Comparison of ENCODE assay signal across 34 cellular contexts in genomic region chr1:241316372-241316771, GRCh38. TPM values are rescaled to one million over a fixed set of nuclear protein-coding genes. Genes with fewer than 3 reads are reported as not detected.
"Had no signal": no experiment of that assay in that cellular context is flagged by ENCODE, and none has a peak within 500 bp of the region (broad histone marks: within the 10 kb centered on the region; RNA-seq: fewer than 3 reads in every experiment).

No MANE protein-coding gene starts in this region.

- FAIRE-seq: bronchial epithelial cell, TTC549 had no signal

- H3K27me3 ChIP-seq: adrenal gland, ascending aorta, cardiac muscle cell had no signal

- DNase-seq: activated B cell treated with CpG ODN at 0.5 μM for 24 hours; activated CD4-positive, alpha-beta memory T cell treated with anti-CD3 and anti-CD28 coated beads for 36 hours; activated CD4-positive, alpha-beta T cell treated with anti-CD3 and anti-CD28 coated beads for 4 hours; activated CD4-positive, alpha-beta T cell treated with anti-CD3 and anti-CD28 coated beads, Interleukin-2, amount 10 ng/mL, durations not matched to agents 24 days and 14 days; activated CD4-positive, alpha-beta T cell treated with anti-CD3 and anti-CD28 coated beads, Interleukin-2, amount 50 U/mL, for 1 hour; activated CD4-positive, alpha-beta T cell treated with anti-CD3 and anti-CD28 coated beads, Interleukin-2, amount 50 U/mL, for 4 hours; activated CD4-positive, CD25-positive, alpha-beta regulatory T cell treated with anti-CD3 and anti-CD28 coated beads, Interleukin-2, amount 50 U/mL, for 72 hours; activated CD8-positive, alpha-beta memory T cell treated with anti-CD3 and anti-CD28 coated beads, Interleukin-2, amount 50 U/mL, for 4 hours; activated CD8-positive, alpha-beta T cell treated with anti-CD3 and anti-CD28 coated beads for 36 hours; activated effector memory CD4-positive, alpha-beta T cell treated with anti-CD3 and anti-CD28 coated beads, Interleukin-2, amount 50 U/mL, for 16 hours; activated gamma-delta T cell treated with Interleukin-2 at 50 U/mL for 16 hours; activated naive CD4-positive, alpha-beta T cell; activated naive CD4-positive, alpha-beta T cell treated with anti-CD3 and anti-CD28 coated beads for 36 hours; activated naive CD4-positive, alpha-beta T cell treated with anti-CD3 and anti-CD28 coated beads, Interleukin-2, amount 50 U/mL, for 16 hours; activated naive CD8-positive, alpha-beta T cell treated with anti-CD3 and anti-CD28 coated beads for 36 hours; activated T-cell treated with anti-CD3 and anti-CD28 coated beads for 4 hours; activated T-cell treated with anti-CD3 and anti-CD28 coated beads, Interleukin-2, amount 50 U/mL, for 1 hour; activated T-cell treated with anti-CD3 and anti-CD28 coated beads, Interleukin-2, amount 50 U/mL, for 4 hours; activated T-cell treated with anti-CD3 and anti-CD28 coated beads, Interleukin-2, amount 50 U/mL, for 72 hours; adrenal gland; amniotic stem cell; caudate nucleus; cerebellar nuclear complex; T-helper 2 cell; T-helper 9 cell had no signal

- ATAC-seq: activated CD8-positive, alpha-beta T cell treated with anti-CD3 and anti-CD28 coated beads for 36 hours; activated naive CD4-positive, alpha-beta T cell treated with anti-CD3 and anti-CD28 coated beads, Interleukin-2, amount 50 U/mL, for 72 hours; activated T-cell treated with anti-CD3 and anti-CD28 coated beads, Interleukin-2, amount 50 U/mL, for 4 hours; activated T-cell treated with anti-CD3 and anti-CD28 coated beads, Interleukin-2, amount 50 U/mL, for 72 hours; activated T-helper 17 cell treated with anti-CD3 and anti-CD28 coated beads, Interleukin-2, amount 50 U/mL, for 72 hours had no signal

- H3K27ac ChIP-seq: adrenal gland, ascending aorta, cardiac muscle cell, VCaP had no signal

- H3K4me3 ChIP-seq: adrenal gland, ascending aorta, cardiac muscle cell had no signal

- H3K4me1 ChIP-seq: adrenal gland, ascending aorta had no signal

- H3K36me3 ChIP-seq: adrenal gland, ascending aorta, cardiac muscle cell had no signal

- H3K9me3 ChIP-seq: adrenal gland, ascending aorta had no signal

RNA-seq across cellular contexts. Expression of gene RGS7, which starts 40.6 kb away (rescaled TPM):
- total RNA-seq: activated CD4-positive, alpha-beta memory T cell treated with anti-CD3 and anti-CD28 coated beads for 36 hours; activated CD4-positive, alpha-beta T cell treated with anti-CD3 and anti-CD28 coated beads, Interleukin-2, amount 10 ng/mL, durations not matched to agents 24 days and 14 days; activated CD8-positive, alpha-beta memory T cell treated with anti-CD3 and anti-CD28 coated beads for 36 hours; activated CD8-positive, alpha-beta T cell treated with anti-CD3 and anti-CD28 coated beads for 36 hours; activated naive CD4-positive, alpha-beta T cell treated with anti-CD3 and anti-CD28 coated beads for 36 hours; activated naive CD4-positive, alpha-beta T cell treated with anti-CD3 and anti-CD28 coated beads, Interleukin-2, amount 50 U/mL, for 72 hours; activated naive CD8-positive, alpha-beta T cell treated with anti-CD3 and anti-CD28 coated beads for 36 hours; activated T-cell treated with anti-CD3 and anti-CD28 coated beads, Interleukin-2, amount 50 U/mL, for 4 hours; activated T-cell treated with anti-CD3 and anti-CD28 coated beads, Interleukin-2, amount 50 U/mL, for 72 hours; activated T-helper 1 cell treated with anti-CD3 and anti-CD28 coated beads, Interleukin-12 subunit alpha, Interleukin-12 subunit beta, Interleukin-2, Interleukin-4 antibody, amounts not matched to agents 30 ng/mL and 10 ng/mL and 1 ng/mL, durations not matched to agents 14 hours and 24 hours and 36 hours; activated T-helper 17 cell treated with anti-CD3 and anti-CD28 coated beads, Interleukin-2, amount 50 U/mL, for 72 hours; ascending aorta; bronchial epithelial cell; cardiac muscle cell had no signal
- polyA plus RNA-seq: cardiac muscle cell had no signal
